11 cellular contexts compared by ENCODE assay signal in the genomic region with DNA sequence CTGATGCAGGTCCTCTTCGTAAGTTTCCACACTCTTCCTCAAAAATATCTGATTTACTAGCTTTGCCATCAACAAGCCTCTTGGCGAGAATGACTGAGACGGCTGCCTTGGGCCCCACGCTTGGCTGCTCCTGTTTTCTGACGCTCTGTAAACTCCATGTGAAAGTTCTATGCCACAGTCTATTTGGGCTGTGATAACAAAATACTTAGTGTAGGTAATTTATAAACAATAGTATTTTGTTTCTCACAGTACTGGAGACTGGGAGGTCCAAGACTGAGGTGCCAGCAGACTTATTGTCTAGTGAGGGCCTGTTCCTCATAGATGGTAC.
DNase-seq lines count a peak whose midpoint lies in the region; ATAC-seq and TF ChIP-seq lines count a peak whose summit lies in the region.
"Had no signal": no experiment of that assay in that cellular context is flagged by ENCODE, and none has a peak within 500 bp of the region (broad histone marks: within the 10 kb centered on the region; RNA-seq: fewer than 3 reads in every experiment).

No MANE protein-coding gene starts in this region.

- WGBS in heart right ventricle, 2 donors = 86 to 93% methylated on average over 5 of the region's 5 CpGs
- 93 to 95% methylated on average over 3 to 5 of the region's 5 CpGs for WGBS in endodermal cell (ENCODE audit: insufficient coverage in 1 of 2, insufficient read length in 1 of 2), 2 experiments

- DNase-seq in right atrium auricular region (ENCODE audit: low spot score) (no peak), heart right ventricle (no peak), uterus (no peak), activated gamma-delta T cell (lab: John Stamatoyannopoulos, UW) (no peak), endodermal cell (no peak)
- no peak for DNase-seq in central memory CD4-positive, alpha-beta T cell
- DNase-seq: activated T-cell treated with anti-CD3 and anti-CD28 coated beads for 4 hours; stimulated activated CD4-positive, alpha-beta T cell treated with anti-CD3 and anti-CD28 coated beads, Interleukin-4, amount 100 ng/mL, for 24 hours had no signal

- no peak overlapping the region for H3K9ac ChIP-seq in endodermal cell (ENCODE audit: extremely low read depth, low read length, poor library complexity, severe bottlenecking)

- no peak for ATAC-seq in heart right ventricle
- peak; percentile 36 for ATAC-seq in HG02885 (IDR thresholded peaks at IDR 0.05; ENCODE audit: poor library complexity, unreplicated experiment)
- ATAC-seq: HCT116 had no signal

- intact Hi-C loops in heart right ventricle (cut with DNase I) = loop anchor here in 1 of 10 donors (10.0 kb wide), 1 partner anchor 121 kb away; the partner anchor contains the start of genes SORL1 and SORL1-AS1
- intact Hi-C loops in uterus (cut with DNase I; ENCODE audit: low total_unique reads) = no loop called here

- H3K9me3 Mint-ChIP-seq in brain (peaks cover 9 to 16% (median 14%) of the 10 kb centered on the region in 5 experiments), endodermal cell (peaks cover 18% of the 10 kb centered on the region)

- TF ChIP-seq CTCF in right atrium auricular region (IDR thresholded peaks at IDR 0.05) (no peak), heart right ventricle (IDR thresholded peaks at IDR 0.05) (no peak), brain (conservative IDR thresholded peaks at IDR 0.05) (no peak), uterus (IDR thresholded peaks at IDR 0.05) (no peak), endodermal cell (conservative IDR thresholded peaks at IDR 0.05) (no peak)

- H3K9me3 ChIP-seq in right atrium auricular region (no peaks in the 10 kb centered on the region), heart right ventricle (peaks cover 0 to 9% (median 0%) of the 10 kb centered on the region in 11 donors), uterus (no peaks in the 10 kb centered on the region), endodermal cell (ENCODE audit: control insufficient read depth, low read length) (peaks cover 25% of the 10 kb centered on the region)

- H3K27ac ChIP-seq in right atrium auricular region (peak overlapping the region; percentile 51 to 55), heart right ventricle (peak overlapping the region in 3 of 10 donors; percentile 9 to 62 (median 53)), uterus (peak overlapping the region; percentile 42 to 67), endodermal cell (ENCODE audit: low read depth, low read length) (no peak overlapping the region)

- H3K4me3 Mint-ChIP-seq in brain (no peak overlapping the region), endodermal cell (no peak overlapping the region)

- no peak for TF ChIP-seq POLR2A in uterus (IDR thresholded peaks at IDR 0.05)

- H3K36me3 Mint-ChIP-seq in brain (peaks cover 51% of the 10 kb centered on the region), endodermal cell (ENCODE audit: low read depth) (peaks cover 72% of the 10 kb centered on the region)

- H3K4me1 ChIP-seq in right atrium auricular region (peaks cover 0 to 33% of the 10 kb centered on the region in 2 donors), heart right ventricle (peaks cover 0 to 47% (median 0%) of the 10 kb centered on the region in 9 donors), uterus (peaks cover 0 to 9% of the 10 kb centered on the region in 2 donors), endodermal cell (ENCODE audit: control insufficient read depth, insufficient read depth, low read length) (no peaks in the 10 kb centered on the region)

- H3K36me3 ChIP-seq in right atrium auricular region = no peaks in the 10 kb centered on the region
- peaks cover 0 to 73% (median 0%) of the 10 kb centered on the region in 9 donors for H3K36me3 ChIP-seq in heart right ventricle
- H3K36me3 ChIP-seq in uterus = no peaks in the 10 kb centered on the region
- H3K36me3 ChIP-seq in endodermal cell (ENCODE audit: control insufficient read depth, insufficient read depth, low read length) = peaks cover 48% of the 10 kb centered on the region

- peak overlapping the region in 3 of 5 experiments; percentile 5 to 98 (median 74) for H3K27ac Mint-ChIP-seq in brain
- no peak overlapping the region for H3K27ac Mint-ChIP-seq in endodermal cell

- H3K27me3 Mint-ChIP-seq in brain = peaks cover 5% of the 10 kb centered on the region
- H3K27me3 Mint-ChIP-seq in endodermal cell (ENCODE audit: insufficient read depth) = no peaks in the 10 kb centered on the region

- no peak overlapping the region for H3K4me3 ChIP-seq in right atrium auricular region
- no peak overlapping the region for H3K4me3 ChIP-seq in heart right ventricle
- H3K4me3 ChIP-seq in uterus = no peak overlapping the region
- no peak overlapping the region for H3K4me3 ChIP-seq in endodermal cell (ENCODE audit: low read length)

- H3K27me3 ChIP-seq in right atrium auricular region = no peaks in the 10 kb centered on the region
- peaks cover 0 to 5% (median 0%) of the 10 kb centered on the region in 7 donors for H3K27me3 ChIP-seq in heart right ventricle
- no peaks in the 10 kb centered on the region for H3K27me3 ChIP-seq in uterus
- H3K27me3 ChIP-seq in endodermal cell (ENCODE audit: control insufficient read depth, insufficient read depth, low read length, poor library complexity, severe bottlenecking) = no peaks in the 10 kb centered on the region

- H3K4me1 Mint-ChIP-seq in brain (peaks cover 80% of the 10 kb centered on the region), endodermal cell (peaks cover 22% of the 10 kb centered on the region)
